ENCODE assay signal across 18 cellular contexts in genomic region chr14:31921251-31921650, GRCh38.
A peak's percentile ranks its signal among the peaks of the same experiment; 100 is the strongest.
DNase-seq lines count a peak whose midpoint lies in the region; ATAC-seq and TF ChIP-seq lines count a peak whose summit lies in the region.
"Had no signal": no experiment of that assay in that cellular context is flagged by ENCODE, and none has a peak within 500 bp of the region (broad histone marks: within the 10 kb centered on the region; RNA-seq: fewer than 3 reads in every experiment).

No MANE protein-coding gene starts in this region.

- H3K9me3 ChIP-seq in Karpas-422 (ENCODE audit: low read length) (no peaks in the 10 kb centered on the region), uterus (no peaks in the 10 kb centered on the region)
- H3K9me3 ChIP-seq: SK-N-SH had no signal

- H3K9me3 Mint-ChIP-seq in brain, result peaks cover 0 to 16% (median 0%) of the 10 kb centered on the region in 5 experiments
- no peaks in the 10 kb centered on the region for H3K9me3 Mint-ChIP-seq in GM23338
- H3K9me3 Mint-ChIP-seq: IgD-negative memory B cell had no signal

- H3K9ac ChIP-seq in Karpas-422 (ENCODE audit: low read length), result peak overlapping the region; percentile 48
- H3K9ac ChIP-seq: SK-N-SH had no signal

- TF ChIP-seq CTCF in brain (conservative IDR thresholded peaks at IDR 0.05) (no peak), GM23338 (conservative IDR thresholded peaks at IDR 0.05; ENCODE audit: low read depth in 2 of 2) (no peak), uterus (IDR thresholded peaks at IDR 0.05) (no peak)

- DNase-seq in DMS 273 (lab: John Stamatoyannopoulos, UW; ENCODE audit: unreplicated experiment), result peak; percentile 34
- DNase-seq in DMS 273 treated with DMSO at 0.1 percent for 48 hours (lab: John Stamatoyannopoulos, UW), result no peak
- peak; percentile 50 for DNase-seq in Karpas-422
- no peak for DNase-seq in GM23338 (ENCODE audit: low spot score)
- no peak for DNase-seq in uterus
- no peak for DNase-seq in NCI-H774 (lab: John Stamatoyannopoulos, UW)
- DNase-seq: DND-41, NCI-H187, NCI-H510A, Right ventricle myocardium superior, SK-N-SH, T-helper 2 cell had no signal

- no peaks in the 10 kb centered on the region for H3K27me3 ChIP-seq in Karpas-422 (ENCODE audit: low read length)
- no peaks in the 10 kb centered on the region for H3K27me3 ChIP-seq in GM23338 (ENCODE audit: insufficient read depth)
- H3K27me3 ChIP-seq in uterus, result no peaks in the 10 kb centered on the region

- H3K36me3 Mint-ChIP-seq in brain (no peaks in the 10 kb centered on the region), GM23338 (ENCODE audit: low read depth) (no peaks in the 10 kb centered on the region)
- H3K36me3 Mint-ChIP-seq: CD14-positive monocyte, IgD-negative memory B cell had no signal

- ATAC-seq in GM23338 (no peak), HG02642 (IDR thresholded peaks at IDR 0.05; ENCODE audit: poor library complexity, unreplicated experiment) (no peak)

- no peaks in the 10 kb centered on the region for H3K79me2 ChIP-seq in Karpas-422 (ENCODE audit: low read length)
- H3K79me2 ChIP-seq in GM23338 (replicated peaks; ENCODE audit: insufficient read depth), result no peaks in the 10 kb centered on the region

- H3F3A ChIP-seq in GM23338 (replicated peaks; ENCODE audit: low read depth), result no peaks in the 10 kb centered on the region

- H3K4me1 Mint-ChIP-seq in brain (peaks cover 23% of the 10 kb centered on the region), GM23338 (no peaks in the 10 kb centered on the region; the same call in 2 of the 3 replicates)
- H3K4me1 Mint-ChIP-seq: B cell, CD14-positive monocyte had no signal

- H3K36me3 ChIP-seq in Karpas-422 (ENCODE audit: insufficient read depth, low read length), result no peaks in the 10 kb centered on the region
- no peaks in the 10 kb centered on the region for H3K36me3 ChIP-seq in GM23338 (ENCODE audit: insufficient read depth)
- no peaks in the 10 kb centered on the region for H3K36me3 ChIP-seq in uterus

- H3K4me2 ChIP-seq in Karpas-422 (ENCODE audit: low read depth, low read length, poor library complexity, severe bottlenecking) (peak overlapping the region; percentile 69), GM23338 (no peak overlapping the region)
- H3K4me2 ChIP-seq: SK-N-SH had no signal

- peak overlapping the region in 3 of 5 experiments; percentile 16 to 83 (median 74) for H3K27ac Mint-ChIP-seq in brain
- no peak overlapping the region for H3K27ac Mint-ChIP-seq in GM23338
- H3K27ac Mint-ChIP-seq: B cell, CD14-positive monocyte had no signal

- no peaks in the 10 kb centered on the region for H4K20me1 ChIP-seq in Karpas-422 (ENCODE audit: insufficient read depth, low read depth, low read length)
- H4K20me1 ChIP-seq in GM23338 (replicated peaks; ENCODE audit: insufficient read depth), result no peaks in the 10 kb centered on the region

- H3K27ac ChIP-seq in Karpas-422 (ENCODE audit: low read length) (peak overlapping the region; percentile 89), GM23338 (ENCODE audit: low read depth) (no peak overlapping the region), uterus (no peak overlapping the region)
- H3K27ac ChIP-seq: 22Rv1 had no signal

- H3K9me2 ChIP-seq in Karpas-422 (replicated peaks; ENCODE audit: insufficient read depth, low read length) (no peaks in the 10 kb centered on the region), GM23338 (ENCODE audit: insufficient read depth) (no peaks in the 10 kb centered on the region; the same call in 1 of the 2 replicates)
- H3K9me2 ChIP-seq: SK-N-SH had no signal

- H2AFZ ChIP-seq in Karpas-422 (ENCODE audit: low read length) (peak overlapping the region; percentile 27; the same call in 1 of the 2 replicates), GM23338 (no peak overlapping the region)

- H3K4me3 ChIP-seq in Karpas-422 (ENCODE audit: low read length) (peak overlapping the region; percentile 50), GM23338 (no peak overlapping the region), uterus (no peak overlapping the region)

- TF ChIP-seq POLR2A in uterus (IDR thresholded peaks at IDR 0.05), result no peak

- H3K4me3 Mint-ChIP-seq in brain (peak overlapping the region in 1 of 5 experiments; percentile 38), GM23338 (no peak overlapping the region)
- H3K4me3 Mint-ChIP-seq: B cell, CD14-positive monocyte, IgD-negative memory B cell had no signal

- H3K4me1 ChIP-seq in Karpas-422 (ENCODE audit: low read length) (peaks cover 52% of the 10 kb centered on the region), GM23338 (ENCODE audit: insufficient read depth) (no peaks in the 10 kb centered on the region), uterus (no peaks in the 10 kb centered on the region)

- intact Hi-C loops in uterus (cut with DNase I; ENCODE audit: low total_unique reads), result no loop called here

- no peaks in the 10 kb centered on the region for H3K27me3 Mint-ChIP-seq in brain
- no peaks in the 10 kb centered on the region for H3K27me3 Mint-ChIP-seq in GM23338 (ENCODE audit: insufficient read depth, low read depth, poor library complexity)

TF ChIP-seq in GM23338, 12 proteins besides CTCF, POLR2A, EP300 and RAD21:
- TF ChIP-seq ZNF114 (CRISPR knock-in tag; IDR thresholded peaks at IDR 0.05) (no peak), STAT1 (IDR thresholded peaks at IDR 0.05; ENCODE audit: unreplicated experiment) (no peak), ZNF331 (CRISPR knock-in tag; IDR thresholded peaks at IDR 0.05; ENCODE audit: low read depth) (no peak), CREB1 (CRISPR knock-in tag; IDR thresholded peaks at IDR 0.05; ENCODE audit: low read depth) (no peak), JUNB (IDR thresholded peaks at IDR 0.05; ENCODE audit: unreplicated experiment) (no peak)
TF ChIP-seq in GM23338: peak in this region for 0.

Comparison
In these comparisons a context has a peak if more than half of its experiments do, and no peak if none do; other contexts are left out.
1. DNase-seq: peak in DMS 273 (single experiment) and Karpas-422 (single experiment); none in DMS 273 treated with DMSO at 0.1 percent for 48 hours (single experiment), GM23338 (single experiment), uterus (0 of 2) and NCI-H774 (single experiment).